ENCODE assay signal across 8 cellular contexts in the genomic region with DNA sequence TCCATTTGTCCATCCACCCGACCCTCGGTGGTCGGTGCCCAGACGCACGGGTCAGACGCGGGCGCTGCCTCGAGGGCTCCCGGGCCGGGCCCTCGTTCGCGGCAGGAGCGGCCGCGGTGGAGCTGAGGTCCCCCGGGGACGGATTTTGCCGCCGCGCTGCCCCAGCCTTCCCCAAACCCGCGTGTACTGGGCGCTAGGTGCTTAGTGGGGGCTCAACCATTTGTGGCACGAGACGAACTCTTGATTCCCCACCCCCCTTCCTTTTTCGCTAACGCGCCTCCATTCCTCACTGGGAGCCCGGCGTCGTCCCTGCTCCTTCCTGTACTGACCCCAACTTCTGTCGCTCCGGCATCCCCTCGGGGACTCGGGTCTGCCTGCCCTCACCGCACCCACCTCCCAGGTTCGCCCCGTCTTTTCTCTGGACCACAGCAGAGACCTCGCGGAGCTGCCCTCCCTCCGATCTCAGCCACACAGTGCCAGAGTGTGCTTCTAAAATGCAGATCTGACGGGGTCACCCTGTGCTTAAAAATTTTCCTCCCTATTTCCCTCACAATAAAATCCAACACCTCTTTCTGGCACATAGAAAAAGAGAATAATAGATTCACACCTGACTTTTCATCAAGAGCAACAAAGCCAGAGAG. TPM values are rescaled to one million over a fixed set of nuclear protein-coding genes. Genes with fewer than 3 reads are reported as not detected.
A peak's percentile ranks its signal among the peaks of the same experiment; 100 is the strongest.
DNase-seq lines count a peak whose midpoint lies in the region; ATAC-seq and TF ChIP-seq lines count a peak whose summit lies in the region.

No MANE protein-coding gene starts in this region.

- H3K4me1 Mint-ChIP-seq in activated naive CD8-positive, alpha-beta T cell treated with anti-CD3 and anti-CD28 coated beads, Interleukin-2, amount 50 U/mL, for 24 hours = peaks cover 33% of the 10 kb centered on the region

- H3K36me3 ChIP-seq in ACC112 (ENCODE audit: insufficient read depth, low read length) (no peaks in the 10 kb centered on the region), HCT116 (ENCODE audit: control insufficient read depth in 1 of 2, insufficient read depth in 2 of 2, low read length in 2 of 2) (no peaks in the 10 kb centered on the region), kidney epithelial cell (ENCODE audit: control insufficient read depth, insufficient read depth, low read length) (peaks cover 1% of the 10 kb centered on the region), thyroid gland (no peaks in the 10 kb centered on the region)

- H3K27me3 ChIP-seq in ACC112 (ENCODE audit: insufficient read depth, low read length) = peaks cover 18% of the 10 kb centered on the region
- no peaks in the 10 kb centered on the region for H3K27me3 ChIP-seq in HCT116 (ENCODE audit: insufficient read depth, low read length)
- H3K27me3 ChIP-seq in kidney epithelial cell (ENCODE audit: control insufficient read depth, insufficient read depth, low read length) = peaks cover 10% of the 10 kb centered on the region
- H3K27me3 ChIP-seq in thyroid gland = no peaks in the 10 kb centered on the region

- H3K9me3 ChIP-seq in HCT116 (ENCODE audit: control insufficient read depth in 1 of 2, insufficient read depth in 1 of 2, low read depth in 1 of 2, low read length in 2 of 2) = no peaks in the 10 kb centered on the region
- H3K9me3 ChIP-seq in thyroid gland = no peaks in the 10 kb centered on the region

- no peaks in the 10 kb centered on the region for H3K36me3 Mint-ChIP-seq in activated naive CD8-positive, alpha-beta T cell treated with anti-CD3 and anti-CD28 coated beads, Interleukin-2, amount 50 U/mL, for 24 hours (ENCODE audit: low read depth)

- no peaks in the 10 kb centered on the region for H3K9me3 Mint-ChIP-seq in activated naive CD8-positive, alpha-beta T cell treated with anti-CD3 and anti-CD28 coated beads, Interleukin-2, amount 50 U/mL, for 24 hours

- 6 to 9% methylated on average over 19 to 21 of the region's 44 CpGs for WGBS in thyroid gland, 2 donors

- H4K20me1 ChIP-seq in HCT116 (ENCODE audit: insufficient read depth) = no peaks in the 10 kb centered on the region

- ATAC-seq in HCT116 = no peak
- no peak for ATAC-seq in activated naive CD8-positive, alpha-beta T cell treated with anti-CD3 and anti-CD28 coated beads, Interleukin-2, amount 50 U/mL, for 24 hours

- no peaks in the 10 kb centered on the region for H3K9me2 ChIP-seq in HCT116 (ENCODE audit: insufficient read depth)

- TF ChIP-seq POLR2A in HCT116 (IDR thresholded peaks at IDR 0.05; ENCODE audit: borderline replicate concordance, extremely low read depth, insufficient read depth, insufficient read length) = no peak
- TF ChIP-seq POLR2A in thyroid gland (IDR thresholded peaks at IDR 0.05) = no peak

- peak overlapping the region; percentile 85 for H3K4me2 ChIP-seq in HCT116 (ENCODE audit: low read length)

- TF ChIP-seq CTCF in HCT116 (IDR thresholded peaks at IDR 0.05 in 2 of 3, conservative IDR thresholded peaks at IDR 0.05 in 1 of 3; ENCODE audit: borderline replicate concordance in 1 of 3, insufficient read depth in 1 of 3, low read depth in 2 of 3, low read length in 2 of 3) (no peak), kidney epithelial cell (IDR thresholded peaks at IDR 0.05; ENCODE audit: insufficient read depth, low read length, poor library complexity, severe bottlenecking) (no peak), thyroid gland (IDR thresholded peaks at IDR 0.05) (no peak)

- intact Hi-C loops in HCT116 (cut with micrococcal nuclease) (no loop called here), thyroid gland (cut with DNase I) (no loop called here)

- H3K4me3 Mint-ChIP-seq in activated naive CD8-positive, alpha-beta T cell treated with anti-CD3 and anti-CD28 coated beads, Interleukin-2, amount 50 U/mL, for 24 hours = peak overlapping the region; percentile 78

- peak overlapping the region; percentile 63 for H3K9ac ChIP-seq in HCT116 (ENCODE audit: low read length)

- POLR2A ChIA-PET in HCT116 (lab: Charles Lee) = interaction anchor here (1.0 to 1.8 kb wide), 3 partner anchors 139 to 166 kb away, joined by 3 to 11 read pairs (median 3); a partner anchor contains a TSS

- H2AFZ ChIP-seq in ACC112 (ENCODE audit: low read length, unreplicated experiment) (peak overlapping the region; percentile 75), HCT116 (ENCODE audit: low read depth, low read length, poor library complexity, severe bottlenecking) (no peak overlapping the region)

- H3K4me1 ChIP-seq in ACC112 (ENCODE audit: control insufficient read depth, insufficient read depth, low read length, unreplicated experiment) (no peaks in the 10 kb centered on the region), HCT116 (ENCODE audit: control insufficient read depth in 1 of 2, insufficient read depth in 2 of 2, low read length in 2 of 2) (peaks cover 7 to 20% of the 10 kb centered on the region in 2 experiments), thyroid gland (peaks cover 13 to 30% of the 10 kb centered on the region in 2 donors)

- DNase-seq in HCT116 (ENCODE audit: low read depth, low spot score) (no peak), kidney epithelial cell (ENCODE audit: low read depth) (no peak), thyroid gland (peak in 1 of 2 donors; percentile 23), HCEC 1CT (no peak), NCI-H2081 (lab: John Stamatoyannopoulos, UW) (no peak)
- no peak for DNase-seq in activated naive CD8-positive, alpha-beta T cell treated with anti-CD3 and anti-CD28 coated beads, Interleukin-2, amount 50 U/mL, for 24 hours
- no peak for DNase-seq in central memory CD4-positive, alpha-beta T cell

- RAD21 ChIA-PET in HCT116 (lab: Charles Lee; ENCODE audit: low non-redundant PET in 1 of 2, low total read pairs in 2 of 2, uncharacterized antibody in 2 of 2, unreplicated experiment in 2 of 2) = no interaction called here

- H3K4me3 ChIP-seq in ACC112 (ENCODE audit: low read depth, low read length) = peak overlapping the region; percentile 79
- H3K4me3 ChIP-seq in HCT116 (replicated peaks in 1 of 2; ENCODE audit: low read depth in 1 of 2, low read length in 2 of 2) = peak overlapping the region; percentile 41 to 55
- peak overlapping the region; percentile 61 for H3K4me3 ChIP-seq in kidney epithelial cell (ENCODE audit: low read depth, low read length)
- peak overlapping the region; percentile 35 to 58 (median 49) for H3K4me3 ChIP-seq in thyroid gland (replicated peaks in 1 of 3)

- no TSS peak for BruUV-seq in HCT116 (replicated peaks; lab: Mats Ljungman, UMichigan)

- CTCF ChIA-PET in HCT116 (lab: Charles Lee) = interaction anchor here (1.0 kb wide), 1 partner anchor 283 kb away, joined by 5 read pairs; no protein-coding TSS in a partner anchor

- H3K27me3 Mint-ChIP-seq in activated naive CD8-positive, alpha-beta T cell treated with anti-CD3 and anti-CD28 coated beads, Interleukin-2, amount 50 U/mL, for 24 hours = peaks cover 15% of the 10 kb centered on the region

- no peak for TF ChIP-seq RAD21 in HCT116 (IDR thresholded peaks at IDR 0.05; ENCODE audit: low read depth)

- H3K27ac ChIP-seq in ACC112 (ENCODE audit: low read depth, low read length) (no peak overlapping the region), HCT116 (ENCODE audit: low read depth, low read length) (peak overlapping the region; percentile 52; the same call in 1 of the 2 replicates), thyroid gland (peak overlapping the region; percentile 83 to 91 (median 91))

- no peaks in the 10 kb centered on the region for H3K79me2 ChIP-seq in ACC112 (ENCODE audit: control insufficient read depth, insufficient read depth, low read length, unreplicated experiment)
- H3K79me2 ChIP-seq in HCT116 (ENCODE audit: insufficient read depth, low read length) = no peaks in the 10 kb centered on the region

- H3K27ac Mint-ChIP-seq in activated naive CD8-positive, alpha-beta T cell treated with anti-CD3 and anti-CD28 coated beads, Interleukin-2, amount 50 U/mL, for 24 hours = peak overlapping the region; percentile 83

TF ChIP-seq in HCT116, 20 proteins besides CTCF, POLR2A, EP300 and RAD21 (continues in another document):
- no peak for TF ChIP-seq EZH2 (IDR thresholded peaks at IDR 0.05)
- TF ChIP-seq FOSL1 (IDR thresholded peaks at IDR 0.05; ENCODE audit: low read depth) = no peak
- no peak for TF ChIP-seq CEBPB (IDR thresholded peaks at IDR 0.05; ENCODE audit: low read depth)
- no peak for TF ChIP-seq EZH2phosphoT487 (IDR thresholded peaks at IDR 0.05; ENCODE audit: borderline replicate concordance)
- TF ChIP-seq YY1 (IDR thresholded peaks at IDR 0.05; ENCODE audit: extremely low read depth, insufficient replicate concordance, low read depth, low read length) = no peak
- TF ChIP-seq ELF1 (IDR thresholded peaks at IDR 0.05; ENCODE audit: borderline replicate concordance, low read depth) = no peak
- TF ChIP-seq SRF (IDR thresholded peaks at IDR 0.05; ENCODE audit: low read depth) = no peak
- TF ChIP-seq SP1 (IDR thresholded peaks at IDR 0.05; ENCODE audit: low read depth) = no peak
- TF ChIP-seq EGR1 (IDR thresholded peaks at IDR 0.05; ENCODE audit: low read depth) = no peak
- TF ChIP-seq, protein P1, sequence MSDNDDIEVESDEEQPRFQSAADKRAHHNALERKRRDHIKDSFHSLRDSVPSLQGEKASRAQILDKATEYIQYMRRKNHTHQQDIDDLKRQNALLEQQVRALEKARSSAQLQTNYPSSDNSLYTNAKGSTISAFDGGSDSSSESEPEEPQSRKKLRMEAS (IDR thresholded peaks at IDR 0.05) = no peak
- TF ChIP-seq SIN3A (IDR thresholded peaks at IDR 0.05; ENCODE audit: low read depth) = no peak
- TF ChIP-seq, protein P2, sequence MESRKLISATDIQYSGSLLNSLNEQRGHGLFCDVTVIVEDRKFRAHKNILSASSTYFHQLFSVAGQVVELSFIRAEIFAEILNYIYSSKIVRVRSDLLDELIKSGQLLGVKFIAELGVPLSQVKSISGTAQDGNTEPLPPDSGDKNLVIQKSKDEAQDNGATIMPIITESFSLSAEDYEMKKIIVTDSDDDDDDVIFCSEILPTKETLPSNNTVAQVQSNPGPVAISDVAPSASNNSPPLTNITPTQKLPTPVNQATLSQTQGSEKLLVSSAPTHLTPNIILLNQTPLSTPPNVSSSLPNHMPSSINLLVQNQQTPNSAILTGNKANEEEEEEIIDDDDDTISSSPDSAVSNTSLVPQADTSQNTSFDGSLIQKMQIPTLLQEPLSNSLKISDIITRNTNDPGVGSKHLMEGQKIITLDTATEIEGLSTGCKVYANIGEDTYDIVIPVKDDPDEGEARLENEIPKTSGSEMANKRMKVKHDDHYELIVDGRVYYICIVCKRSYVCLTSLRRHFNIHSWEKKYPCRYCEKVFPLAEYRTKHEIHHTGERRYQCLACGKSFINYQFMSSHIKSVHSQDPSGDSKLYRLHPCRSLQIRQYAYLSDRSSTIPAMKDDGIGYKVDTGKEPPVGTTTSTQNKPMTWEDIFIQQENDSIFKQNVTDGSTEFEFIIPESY (IDR thresholded peaks at IDR 0.05; ENCODE audit: extremely low read depth, insufficient replicate concordance, low read length) = no peak
- TF ChIP-seq CBX3 (IDR thresholded peaks at IDR 0.05; ENCODE audit: low read depth) = no peak

RNA-seq across cellular contexts. Expression of a gene that starts 0.9 kb away (rescaled TPM):
- total RNA-seq in HCT116 (2021; ENCODE audit: unreplicated experiment) (20.1 TPM), kidney epithelial cell (2.9 and 3.1 TPM in 2 replicates), thyroid gland (10 to 100 TPM; 49.2 to 88.0 (median 61.9) TPM)
- 18.7 and 19.9 TPM in 2 replicates for polyA plus RNA-seq in HCT116 (2012)

RNA-seq across cellular contexts. Expression of a gene that starts 56.3 kb away (rescaled TPM):
- total RNA-seq in HCT116 (2021; ENCODE audit: unreplicated experiment) (1.8 TPM), kidney epithelial cell (not detected in 2 replicates), thyroid gland (under 1 TPM in 1 of 4 donors, not detected in 3; 0.67 TPM)
- 1.1 and 2.5 TPM in 2 replicates for polyA plus RNA-seq in HCT116 (2012)
